ENCODE assay signal across 15 cellular contexts in genomic region chr1:54272134-54272533, GRCh38.
DNase-seq lines count a peak whose midpoint lies in the region; ATAC-seq and TF ChIP-seq lines count a peak whose summit lies in the region.
"Had no signal": no experiment of that assay in that cellular context is flagged by ENCODE, and none has a peak within 500 bp of the region (broad histone marks: within the 10 kb centered on the region; RNA-seq: fewer than 3 reads in every experiment).

No MANE protein-coding gene starts in this region.

- H3K27me3 ChIP-seq in SJCRH30 (no peaks in the 10 kb centered on the region), esophagus (ENCODE audit: control insufficient read depth in 1 of 2, insufficient read depth in 2 of 2, low read length in 2 of 2) (no peaks in the 10 kb centered on the region), suprapubic skin (no peaks in the 10 kb centered on the region)

- TF ChIP-seq EP300 in suprapubic skin (IDR thresholded peaks at IDR 0.05), result no peak

- no peaks in the 10 kb centered on the region for H3K27me3 Mint-ChIP-seq in mesothelial cell of epicardium (ENCODE audit: low read depth)

- WGBS in esophagus, 2 donors, result 48 to 71% methylated on average over 2 of the region's 2 CpGs
- WGBS in suprapubic skin, result 89% methylated on average over 2 of the region's 2 CpGs

- H3K9me3 ChIP-seq in SJCRH30 (replicated peaks) (no peaks in the 10 kb centered on the region), esophagus (ENCODE audit: control insufficient read depth in 2 of 2, insufficient read depth in 1 of 2, low read depth in 1 of 2, low read length in 1 of 2) (no peaks in the 10 kb centered on the region), suprapubic skin (no peaks in the 10 kb centered on the region)
- H3K9me3 ChIP-seq: SK-N-SH had no signal

- peak overlapping the region; percentile 92 for H3K27ac ChIP-seq in SJCRH30
- peak overlapping the region; percentile 44 to 71 for H3K27ac ChIP-seq in esophagus (ENCODE audit: low read depth in 2 of 2, low read length in 1 of 2)
- H3K27ac ChIP-seq in suprapubic skin, result peak overlapping the region; percentile 86
- H3K27ac ChIP-seq: parathyroid adenoma had no signal

- no peak for DNase-seq in SJCRH30
- no peak for DNase-seq in mesothelial cell of epicardium (ENCODE audit: low spot score in 2 of 2, unreplicated experiment in 2 of 2)
- no peak for DNase-seq in suprapubic skin (ENCODE audit: low spot score in 2 of 2)
- DNase-seq in NOMO-1 treated with dmso at 0.1 percent for 144 hours (lab: John Stamatoyannopoulos, UW; ENCODE audit: unreplicated experiment), result no peak
- no peak for DNase-seq in NCI-H1092 treated with DMSO at 0.1 percent for 48 hours (lab: John Stamatoyannopoulos, UW)
- no peak for DNase-seq in NCI-H2227 treated with DMSO at 0.1 percent for 48 hours (lab: John Stamatoyannopoulos, UW)
- DNase-seq: activated CD4-positive, alpha-beta T cell treated with anti-CD3 and anti-CD28 coated beads for 4 hours; activated gamma-delta T cell; left cardiac atrium; stimulated activated CD4-positive, alpha-beta T cell treated with anti-CD3 and anti-CD28 coated beads, Interleukin-4, amount 100 ng/mL, for 24 hours; stimulated activated naive CD4-positive, alpha-beta T cell treated with Interleukin-2 at 50 U/mL for 16 hours had no signal

- peaks cover 4% of the 10 kb centered on the region for H3K36me3 Mint-ChIP-seq in mesothelial cell of epicardium

- H3K4me1 Mint-ChIP-seq in mesothelial cell of epicardium, result peaks cover 56% of the 10 kb centered on the region

- H3K27ac Mint-ChIP-seq in mesothelial cell of epicardium, result peak overlapping the region; percentile 89

- no peak for TF ChIP-seq POLR2A in suprapubic skin (IDR thresholded peaks at IDR 0.05)

- TF ChIP-seq CTCF in mesothelial cell of epicardium (IDR thresholded peaks at IDR 0.05; ENCODE audit: unreplicated experiment), result no peak
- no peak for TF ChIP-seq CTCF in suprapubic skin (IDR thresholded peaks at IDR 0.05)

- no peaks in the 10 kb centered on the region for H3K36me3 ChIP-seq in SJCRH30
- H3K36me3 ChIP-seq in esophagus (ENCODE audit: control insufficient read depth in 2 of 2, insufficient read depth in 2 of 2, low read length in 1 of 2), result no peaks in the 10 kb centered on the region
- H3K36me3 ChIP-seq in suprapubic skin, result no peaks in the 10 kb centered on the region

- no peak overlapping the region for H3K4me3 Mint-ChIP-seq in mesothelial cell of epicardium

- peaks cover 40% of the 10 kb centered on the region for H3K4me1 ChIP-seq in SJCRH30
- H3K4me1 ChIP-seq in esophagus (ENCODE audit: control insufficient read depth in 2 of 2, insufficient read depth in 2 of 2, low read length in 1 of 2), result peaks cover 20 to 46% of the 10 kb centered on the region in 2 donors
- H3K4me1 ChIP-seq in suprapubic skin, result peaks cover 64% of the 10 kb centered on the region
- H3K4me1 ChIP-seq: parathyroid adenoma had no signal

- no peak for ATAC-seq in HG03457 (IDR thresholded peaks at IDR 0.05; ENCODE audit: unreplicated experiment)

- no peaks in the 10 kb centered on the region for H3K9me3 Mint-ChIP-seq in mesothelial cell of epicardium

- H3K4me3 ChIP-seq in SJCRH30, result no peak overlapping the region
- no peak overlapping the region for H3K4me3 ChIP-seq in esophagus (ENCODE audit: low read depth in 1 of 2, low read length in 2 of 2)
- H3K4me3 ChIP-seq in suprapubic skin, result no peak overlapping the region
